30 cellular contexts compared by ENCODE assay signal in genomic region chr2:134689303-134689702, GRCh38. TPM values are rescaled to one million over a fixed set of nuclear protein-coding genes. Genes with fewer than 3 reads are reported as not detected.
"Had no signal": no experiment of that assay in that cellular context is flagged by ENCODE, and none has a peak within 500 bp of the region (broad histone marks: within the 10 kb centered on the region; RNA-seq: fewer than 3 reads in every experiment).

No MANE protein-coding gene starts in this region.

- H3K36me3 ChIP-seq: adrenal gland, cardiac muscle cell, gastroesophageal sphincter, heart right ventricle had no signal

- DNase-seq: activated CD4-positive, alpha-beta memory T cell treated with anti-CD3 and anti-CD28 coated beads for 36 hours; activated CD4-positive, alpha-beta T cell treated with anti-CD3 and anti-CD28 coated beads for 36 hours; activated CD4-positive, alpha-beta T cell treated with anti-CD3 and anti-CD28 coated beads, Interleukin-2, amount 10 ng/mL, durations not matched to agents 24 days and 14 days; activated CD4-positive, CD25-positive, alpha-beta regulatory T cell; activated CD4-positive, CD25-positive, alpha-beta regulatory T cell treated with anti-CD3 and anti-CD28 coated beads, Interleukin-2, amount 50 U/mL, for 72 hours; activated CD8-positive, alpha-beta memory T cell treated with anti-CD3 and anti-CD28 coated beads, Interleukin-2, amount 10 ng/mL, durations not matched to agents 7 days and 5 days; activated CD8-positive, alpha-beta memory T cell treated with anti-CD3 and anti-CD28 coated beads, Interleukin-2, amount 50 U/mL, for 4 hours; activated CD8-positive, alpha-beta T cell treated with anti-CD3 and anti-CD28 coated beads, Interleukin-2, amount 10 ng/mL, durations not matched to agents 7 days and 5 days; activated effector memory CD4-positive, alpha-beta T cell treated with anti-CD3 and anti-CD28 coated beads, Interleukin-2, amount 50 U/mL, for 16 hours; activated naive CD4-positive, alpha-beta T cell treated with anti-CD3 and anti-CD28 coated beads for 36 hours; activated naive CD8-positive, alpha-beta T cell treated with anti-CD3 and anti-CD28 coated beads for 36 hours; activated naive CD8-positive, alpha-beta T cell treated with anti-CD3 and anti-CD28 coated beads, Interleukin-2, amount 50 U/mL, for 24 hours; activated T-cell treated with anti-CD3 and anti-CD28 coated beads, Interleukin-2, amount 50 U/mL, for 1 hour; activated T-cell treated with anti-CD3 and anti-CD28 coated beads, Interleukin-2, amount 50 U/mL, for 48 hours; adrenal gland; amygdala; aorta; body of pancreas; dorsolateral prefrontal cortex; effector memory CD4-positive, alpha-beta T cell; endodermal cell; foreskin keratinocyte; heart right ventricle; T-helper 2 cell had no signal

- FAIRE-seq: TTC549 had no signal

- H3K4me2 ChIP-seq: hepatocyte had no signal

- H3K4me3 ChIP-seq: adrenal gland, body of pancreas, cardiac muscle cell, coronary artery, dorsolateral prefrontal cortex, gastroesophageal sphincter, heart right ventricle, hepatocyte had no signal

- H3K9me3 ChIP-seq: adrenal gland had no signal

- H2AFZ ChIP-seq: hepatocyte had no signal

- H3K27ac ChIP-seq: adrenal gland, cardiac muscle cell, coronary artery, dorsolateral prefrontal cortex, foreskin keratinocyte, gastroesophageal sphincter, heart right ventricle, hepatocyte had no signal

- H3K27me3 ChIP-seq: adrenal gland, body of pancreas, cardiac muscle cell, foreskin keratinocyte, gastroesophageal sphincter, heart right ventricle had no signal

- H3K79me2 ChIP-seq: hepatocyte had no signal

- ATAC-seq: activated CD4-positive, alpha-beta T cell treated with anti-CD3 and anti-CD28 coated beads for 36 hours; activated CD8-positive, alpha-beta memory T cell treated with anti-CD3 and anti-CD28 coated beads, Interleukin-2, amount 10 ng/mL, durations not matched to agents 7 days and 5 days; activated CD8-positive, alpha-beta T cell treated with anti-CD3 and anti-CD28 coated beads, Interleukin-2, amount 10 ng/mL, durations not matched to agents 7 days and 5 days; activated naive CD8-positive, alpha-beta T cell treated with anti-CD3 and anti-CD28 coated beads, Interleukin-2, amount 50 U/mL, for 24 hours; body of pancreas; esophagus mucosa; foreskin keratinocyte; gastroesophageal sphincter; heart right ventricle had no signal

- H3K4me1 ChIP-seq: adrenal gland, foreskin keratinocyte, gastroesophageal sphincter, heart right ventricle had no signal

RNA-seq across cellular contexts. Expression of gene TMEM163, which starts 29.5 kb away (rescaled TPM):
- total RNA-seq: activated naive CD4-positive, alpha-beta T cell treated with anti-CD3 and anti-CD28 coated beads for 36 hours; activated naive CD8-positive, alpha-beta T cell treated with anti-CD3 and anti-CD28 coated beads for 36 hours; foreskin keratinocyte had no signal
- polyA plus RNA-seq: foreskin keratinocyte had no signal
